1 cellular context compared by ENCODE assay signal in genomic region chr1:6025269-6026094, GRCh38.
TF ChIP-seq lines count a peak whose summit lies in the region.

No MANE protein-coding gene starts in this region.

TF ChIP-seq in HepG2, 621 proteins besides CTCF, POLR2A, EP300 and RAD21 (continued from another document):
- TF ChIP-seq PRDM15 (CRISPR knock-in tag; IDR thresholded peaks at IDR 0.05) (peak; percentile 53; the same call in 1 of the 2 replicates), ATF4 (CRISPR knock-in tag; IDR thresholded peaks at IDR 0.05) (peak in 1 of 2 experiments; percentile 52; a peak in 1 of 4 replicates), ZNF660 (CRISPR knock-in tag; IDR thresholded peaks at IDR 0.05; ENCODE audit: borderline replicate concordance, low read depth) (no peak), ZFP91 (CRISPR knock-in tag; IDR thresholded peaks at IDR 0.05; ENCODE audit: borderline replicate concordance) (no peak; the same call in 1 of the 2 replicates), PBX3 (CRISPR knock-in tag; IDR thresholded peaks at IDR 0.05; ENCODE audit: borderline replicate concordance) (no peak), PHF5A (CRISPR knock-in tag; IDR thresholded peaks at IDR 0.05; ENCODE audit: low read depth, unreplicated experiment) (no peak), HMGXB4 (CRISPR knock-in tag; IDR thresholded peaks at IDR 0.05; ENCODE audit: borderline replicate concordance in 1 of 2, low read depth in 1 of 2) (0 out of 4 replicates have a peak, but pooled peaks of 1 of the 2 experiments have one; percentile 10), ZNF740 (CRISPR knock-in tag; IDR thresholded peaks at IDR 0.05) (peak; percentile 9), GLI4 (CRISPR knock-in tag; IDR thresholded peaks at IDR 0.05; ENCODE audit: borderline replicate concordance) (no peak), ZBTB7A (CRISPR knock-in tag; IDR thresholded peaks at IDR 0.05) (no peak), ZBTB39 (CRISPR knock-in tag; IDR thresholded peaks at IDR 0.05) (0 out of 2 replicates have a peak, but pooled peaks have one; percentile 29)
